10 cellular contexts compared by ENCODE assay signal in genomic region chrX:46757593-46757992, GRCh38. TPM values are rescaled to one million over a fixed set of nuclear protein-coding genes. Genes with fewer than 3 reads are reported as not detected.
DNase-seq lines count a peak whose midpoint lies in the region; ATAC-seq and TF ChIP-seq lines count a peak whose summit lies in the region.
"Had no signal": no experiment of that assay in that cellular context is flagged by ENCODE, and none has a peak within 500 bp of the region (broad histone marks: within the 10 kb centered on the region; RNA-seq: fewer than 3 reads in every experiment).

No MANE protein-coding gene starts in this region.

- H2AFZ ChIP-seq in neural progenitor cell (replicated peaks): no peak overlapping the region

- intact Hi-C loops in right cardiac atrium (cut with DNase I): loop anchor here in 1 of 4 donors (5.0 kb wide), 1 partner anchor 40 kb away; no protein-coding TSS in a partner anchor

- no peak for TF ChIP-seq CTCF in chondrocyte (IDR thresholded peaks at IDR 0.05)
- no peak for TF ChIP-seq CTCF in neural progenitor cell (IDR thresholded peaks at IDR 0.05)

- H3K9ac ChIP-seq in neural progenitor cell: no peak overlapping the region

- no peaks in the 10 kb centered on the region for H3K79me2 ChIP-seq in neural progenitor cell (ENCODE audit: low read depth)

- H3K27me3 Mint-ChIP-seq in chondrocyte (ENCODE audit: low read depth) (no peaks in the 10 kb centered on the region), neural progenitor cell (ENCODE audit: insufficient read depth, low read depth) (peaks cover 3% of the 10 kb centered on the region)

- H3K4me3 ChIP-seq in neural progenitor cell: no peak overlapping the region
- no peak overlapping the region for H3K4me3 ChIP-seq in right cardiac atrium (ENCODE audit: low read length)

- WGBS in right cardiac atrium: 74% methylated on average over 8 of the region's 8 CpGs

- no peaks in the 10 kb centered on the region for H3F3A ChIP-seq in neural progenitor cell (ENCODE audit: low read depth)

- peak overlapping the region; percentile 75 for H3K4me3 Mint-ChIP-seq in chondrocyte (ENCODE audit: unreplicated experiment)
- peak overlapping the region; percentile 93 for H3K4me3 Mint-ChIP-seq in neural progenitor cell

- no peaks in the 10 kb centered on the region for H4K20me1 ChIP-seq in neural progenitor cell (ENCODE audit: low read depth)

- peak overlapping the region; percentile 78 for H3K4me2 ChIP-seq in neural progenitor cell

- in situ Hi-C loops in ACHN (cut with HindIII; ENCODE audit: low pct_ligation_motif_present, low pct_unique_long_range_greater_than_20kb, low sequenced_read_pairs): no loop called here

- H3K9me3 Mint-ChIP-seq in chondrocyte (ENCODE audit: low read depth) (peaks cover 6% of the 10 kb centered on the region), neural progenitor cell (peaks cover 19% of the 10 kb centered on the region)

- H3K9me3 ChIP-seq in neural progenitor cell (ENCODE audit: low read depth) (no peaks in the 10 kb centered on the region), right cardiac atrium (ENCODE audit: control insufficient read depth, low read length) (no peaks in the 10 kb centered on the region)
- H3K9me3 ChIP-seq: adrenal gland had no signal

- H3K27ac Mint-ChIP-seq in chondrocyte (ENCODE audit: unreplicated experiment) (no peak overlapping the region), neural progenitor cell (no peak overlapping the region)

- H3K36me3 ChIP-seq in neural progenitor cell: no peaks in the 10 kb centered on the region
- H3K36me3 ChIP-seq: adrenal gland had no signal

- ATAC-seq in HG03439 (IDR thresholded peaks at IDR 0.05; ENCODE audit: unreplicated experiment) (no peak), right cardiac atrium (no peak)

- DNase-seq in Daoy (ENCODE audit: low read depth) (peak; percentile 28), NAMALWA (ENCODE audit: low spot score) (peak; percentile 32), chondrocyte (ENCODE audit: low spot score) (no peak), neural progenitor cell (ENCODE audit: low spot score) (no peak), ACHN (no peak), right cardiac atrium (no peak)
- no peak for DNase-seq in activated CD8-positive, alpha-beta memory T cell treated with anti-CD3 and anti-CD28 coated beads, Interleukin-2, amount 50 U/mL, for 48 hours
- DNase-seq: adrenal gland, RPMI8226 had no signal

- H3K27me3 ChIP-seq in neural progenitor cell: peaks cover 14% of the 10 kb centered on the region
- H3K27me3 ChIP-seq in right cardiac atrium (ENCODE audit: control insufficient read depth, insufficient read depth): no peaks in the 10 kb centered on the region
- H3K27me3 ChIP-seq: adrenal gland had no signal

- H3K4me1 Mint-ChIP-seq in chondrocyte (ENCODE audit: low read depth) (peaks cover 12% of the 10 kb centered on the region), neural progenitor cell (peaks cover 8% of the 10 kb centered on the region)

- H3K36me3 Mint-ChIP-seq in chondrocyte (ENCODE audit: low read depth) (no peaks in the 10 kb centered on the region), neural progenitor cell (no peaks in the 10 kb centered on the region)

- no peak overlapping the region for H3K27ac ChIP-seq in neural progenitor cell
- no peak overlapping the region for H3K27ac ChIP-seq in right cardiac atrium (ENCODE audit: low read length)

- H3K4me1 ChIP-seq in neural progenitor cell (no peaks in the 10 kb centered on the region), right cardiac atrium (ENCODE audit: control insufficient read depth, insufficient read depth, low read length) (no peaks in the 10 kb centered on the region)
- H3K4me1 ChIP-seq: adrenal gland had no signal

RNA-seq across cellular contexts. Expression of gene SLC9A7, which starts 1.3 kb away (rescaled TPM):
- total RNA-seq in Daoy (2014; rRNA removed; shearing (Covaris generic)): 13.1 and 26.8 TPM in 2 replicates
- total RNA-seq in chondrocyte (4.2 to 6.1 TPM (median 5.4 TPM) in 3 replicates), neural progenitor cell (ENCODE audit: low replicate concordance) (3.4 and 3.5 TPM in 2 replicates), right cardiac atrium (1 to 10 TPM; 4.4 to 8.7 (median 6.1) TPM)
- polyA plus RNA-seq in right cardiac atrium: 1.3 TPM

Comparison
In these comparisons a context has a peak if more than half of its experiments do, and no peak if none do; other contexts are left out.
1. DNase-seq: peak in Daoy (single experiment) and NAMALWA (single experiment); none in chondrocyte (single experiment), neural progenitor cell (single experiment), ACHN (single experiment), right cardiac atrium (0 of 3) and activated CD8-positive, alpha-beta memory T cell treated with anti-CD3 and anti-CD28 coated beads, Interleukin-2, amount 50 U/mL, for 48 hours (single experiment).